ENCODE assay signal across 1 cellular context in genomic region chr4:142698541-142698940, GRCh38.
TF ChIP-seq lines count a peak whose summit lies in the region.

No MANE protein-coding gene starts in this region.

TF ChIP-seq in GM23338, 12 proteins besides CTCF, POLR2A, EP300 and RAD21 (continued from another document):
- TF ChIP-seq JUNB (IDR thresholded peaks at IDR 0.05; ENCODE audit: unreplicated experiment), result no peak
- no peak for TF ChIP-seq ZNF331 (CRISPR knock-in tag; IDR thresholded peaks at IDR 0.05; ENCODE audit: low read depth)
- no peak for TF ChIP-seq EZH2 (IDR thresholded peaks at IDR 0.05; ENCODE audit: low read depth, unreplicated experiment)
- no peak for TF ChIP-seq NANOG (IDR thresholded peaks at IDR 0.05; ENCODE audit: borderline replicate concordance)
- TF ChIP-seq CREB1 (CRISPR knock-in tag; IDR thresholded peaks at IDR 0.05; ENCODE audit: low read depth), result no peak
- no peak for TF ChIP-seq STAT1 (IDR thresholded peaks at IDR 0.05; ENCODE audit: unreplicated experiment)
- no peak for TF ChIP-seq ZNF114 (CRISPR knock-in tag; IDR thresholded peaks at IDR 0.05)
- TF ChIP-seq REST (IDR thresholded peaks at IDR 0.05; ENCODE audit: unreplicated experiment), result no peak
- no peak for TF ChIP-seq ZNF462 (CRISPR knock-in tag; IDR thresholded peaks at IDR 0.05)
- TF ChIP-seq POLR2AphosphoS5 (IDR thresholded peaks at IDR 0.05; ENCODE audit: low read depth), result no peak
- no peak for TF ChIP-seq ETS1 (IDR thresholded peaks at IDR 0.05)
TF ChIP-seq in GM23338: peak in this region for 0.
